26 cellular contexts compared by ENCODE assay signal in the genomic region with DNA sequence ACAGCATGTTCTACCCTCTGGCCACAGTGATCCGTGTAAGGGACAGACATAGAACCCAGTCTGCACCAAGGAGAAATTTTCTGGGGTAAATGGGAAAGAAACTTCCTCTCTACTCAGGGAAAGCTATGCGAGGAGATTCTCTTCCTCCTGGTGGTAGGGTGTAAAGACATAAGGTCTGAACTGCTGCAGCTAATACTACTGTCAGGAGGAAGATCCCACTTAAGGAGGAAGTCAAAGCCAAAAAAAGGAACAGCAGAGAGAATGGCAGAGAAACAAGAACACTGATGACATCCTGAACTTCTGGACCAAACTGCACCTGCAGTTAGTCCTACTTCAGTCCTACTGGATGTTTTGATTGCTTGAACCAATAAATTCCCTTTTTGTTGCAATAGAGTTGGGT. TPM values are rescaled to one million over a fixed set of nuclear protein-coding genes. Genes with fewer than 3 reads are reported as not detected.
A peak's percentile ranks its signal among the peaks of the same experiment; 100 is the strongest.
DNase-seq lines count a peak whose midpoint lies in the region; ATAC-seq and TF ChIP-seq lines count a peak whose summit lies in the region.
"Had no signal": no experiment of that assay in that cellular context is flagged by ENCODE, and none has a peak within 500 bp of the region (broad histone marks: within the 10 kb centered on the region; RNA-seq: fewer than 3 reads in every experiment).

No MANE protein-coding gene starts in this region.

- TF ChIP-seq CTCF in right lobe of liver (IDR thresholded peaks at IDR 0.05) (no peak), upper lobe of right lung (IDR thresholded peaks at IDR 0.05) (no peak), HFFc6 (IDR thresholded peaks at IDR 0.05) (no peak), endodermal cell (conservative IDR thresholded peaks at IDR 0.05) (no peak)

- H3K4me1 Mint-ChIP-seq in HFFc6 (ENCODE audit: low read depth) (peaks cover 4% of the 10 kb centered on the region; the same call in 1 of the 2 replicates), endodermal cell (no peaks in the 10 kb centered on the region)
- H3K4me1 Mint-ChIP-seq: activated naive CD8-positive, alpha-beta T cell treated with anti-CD3 and anti-CD28 coated beads, Interleukin-2, amount 10 ng/mL, durations not matched to agents 7 days and 5 days; CD8-positive, alpha-beta memory T cell; T-cell had no signal

- peaks cover 21% of the 10 kb centered on the region for H3K27me3 Mint-ChIP-seq in HFFc6 (ENCODE audit: insufficient read depth)
- H3K27me3 Mint-ChIP-seq in endodermal cell (ENCODE audit: insufficient read depth): peaks cover 6% of the 10 kb centered on the region

- ATAC-seq in Right ventricle myocardium superior (ENCODE audit: poor library complexity) (peak; percentile 60), right lobe of liver (peak; percentile 8 to 53 (median 30)), upper lobe of right lung (peak; percentile 84), GM18498 (IDR thresholded peaks at IDR 0.05; ENCODE audit: unreplicated experiment) (no peak)
- ATAC-seq: gastrocnemius medialis; natural killer cell treated with Interleukin-12 subunit alpha and Interleukin-12 subunit beta and Interleukin-15 and Interleukin-18, amount 100 ng/mL, for 72 hours; T-cell had no signal

- DNase-seq in Right ventricle myocardium superior (no peak), cardiac septum (ENCODE audit: low spot score) (no peak), SKM-1 treated with dmso at 0.1 percent for 144 hours (lab: John Stamatoyannopoulos, UW; ENCODE audit: unreplicated experiment) (peak; percentile 67), right lobe of liver (no peak), upper lobe of right lung (no peak), HFFc6 (no peak), endodermal cell (no peak)
- DNase-seq: activated CD4-positive, alpha-beta memory T cell treated with anti-CD3 and anti-CD28 coated beads, Interleukin-2, amount 10 ng/mL, durations not matched to agents 7 days and 5 days; activated naive CD8-positive, alpha-beta T cell treated with anti-CD3 and anti-CD28 coated beads, Interleukin-2, amount 10 ng/mL, durations not matched to agents 7 days and 5 days; activated T-cell treated with anti-CD3 and anti-CD28 coated beads, Interleukin-2, amount 50 U/mL, for 48 hours; brain microvascular endothelial cell; CD8-positive, alpha-beta memory T cell; DND-41; gastrocnemius medialis; NCI-H1105; NCI-H748 treated with DMSO at 0.1 percent for 48 hours; stimulated activated CD4-positive, alpha-beta T cell treated with anti-CD3 and anti-CD28 coated beads, Interleukin-12 subunit alpha, Interleukin-12 subunit beta, amount 100 ng/mL, for 4 hours; stimulated activated naive CD4-positive, alpha-beta T cell; T-cell had no signal

- H3K9me3 ChIP-seq in right lobe of liver: no peaks in the 10 kb centered on the region
- no peaks in the 10 kb centered on the region for H3K9me3 ChIP-seq in upper lobe of right lung
- no peaks in the 10 kb centered on the region for H3K9me3 ChIP-seq in endodermal cell (ENCODE audit: control insufficient read depth, low read length)
- H3K9me3 ChIP-seq: gastrocnemius medialis, prostate gland had no signal

- H3K9me3 Mint-ChIP-seq in HFFc6 (no peaks in the 10 kb centered on the region), endodermal cell (no peaks in the 10 kb centered on the region)
- H3K9me3 Mint-ChIP-seq: activated CD4-positive, alpha-beta memory T cell treated with anti-CD3 and anti-CD28 coated beads, Interleukin-2, amount 10 ng/mL, durations not matched to agents 7 days and 5 days; activated naive CD8-positive, alpha-beta T cell treated with anti-CD3 and anti-CD28 coated beads, Interleukin-2, amount 10 ng/mL, durations not matched to agents 7 days and 5 days; CD8-positive, alpha-beta memory T cell; natural killer cell treated with Interleukin-12 subunit alpha and Interleukin-12 subunit beta and Interleukin-15 and Interleukin-18, amount 100 ng/mL, for 72 hours; T-cell had no signal

- TF ChIP-seq POLR2A in right lobe of liver (IDR thresholded peaks at IDR 0.05): peak; percentile 39

- H3K27ac Mint-ChIP-seq in HFFc6: no peak overlapping the region
- no peak overlapping the region for H3K27ac Mint-ChIP-seq in endodermal cell
- H3K27ac Mint-ChIP-seq: activated CD4-positive, alpha-beta memory T cell treated with anti-CD3 and anti-CD28 coated beads, Interleukin-2, amount 10 ng/mL, durations not matched to agents 7 days and 5 days; activated naive CD8-positive, alpha-beta T cell treated with anti-CD3 and anti-CD28 coated beads, Interleukin-2, amount 10 ng/mL, durations not matched to agents 7 days and 5 days; CD8-positive, alpha-beta memory T cell; natural killer cell treated with Interleukin-12 subunit alpha and Interleukin-12 subunit beta and Interleukin-15 and Interleukin-18, amount 100 ng/mL, for 72 hours; T-cell had no signal

- H3K27me3 ChIP-seq in right lobe of liver (no peaks in the 10 kb centered on the region), upper lobe of right lung (no peaks in the 10 kb centered on the region), endodermal cell (ENCODE audit: control insufficient read depth, insufficient read depth, low read length, poor library complexity, severe bottlenecking) (no peaks in the 10 kb centered on the region)
- H3K27me3 ChIP-seq: brain microvascular endothelial cell had no signal

- no peak overlapping the region for H3K9ac ChIP-seq in endodermal cell (ENCODE audit: extremely low read depth, low read length, poor library complexity, severe bottlenecking)

- H3K4me1 ChIP-seq in right lobe of liver (peaks cover 0 to 3% (median 0%) of the 10 kb centered on the region in 4 donors), upper lobe of right lung (no peaks in the 10 kb centered on the region), endodermal cell (ENCODE audit: control insufficient read depth, insufficient read depth, low read length) (no peaks in the 10 kb centered on the region)
- H3K4me1 ChIP-seq: gastrocnemius medialis, prostate gland had no signal

- WGBS in right lobe of liver (ENCODE audit: insufficient coverage, low coverage, low lambda C conversion rate, missing lambda C conversion rate): 44% methylated on average over 2 of the region's 2 CpGs
- WGBS in endodermal cell (ENCODE audit: insufficient coverage in 1 of 2, insufficient read length in 1 of 2), 2 experiments: 75 to 81% methylated on average over 2 of the region's 2 CpGs

- no peaks in the 10 kb centered on the region for H3K36me3 Mint-ChIP-seq in HFFc6 (ENCODE audit: low read depth)
- H3K36me3 Mint-ChIP-seq in endodermal cell (ENCODE audit: low read depth): no peaks in the 10 kb centered on the region
- H3K36me3 Mint-ChIP-seq: activated naive CD8-positive, alpha-beta T cell treated with anti-CD3 and anti-CD28 coated beads, Interleukin-2, amount 10 ng/mL, durations not matched to agents 7 days and 5 days; CD8-positive, alpha-beta memory T cell; natural killer cell treated with Interleukin-12 subunit alpha and Interleukin-12 subunit beta and Interleukin-15 and Interleukin-18, amount 100 ng/mL, for 72 hours; T-cell had no signal

- H3K4me3 ChIP-seq in right lobe of liver (no peak overlapping the region), upper lobe of right lung (no peak overlapping the region), endodermal cell (ENCODE audit: low read length) (no peak overlapping the region)
- H3K4me3 ChIP-seq: gastrocnemius medialis, prostate gland had no signal

- H3K4me3 Mint-ChIP-seq in HFFc6 (no peak overlapping the region), endodermal cell (no peak overlapping the region)
- H3K4me3 Mint-ChIP-seq: activated CD4-positive, alpha-beta memory T cell treated with anti-CD3 and anti-CD28 coated beads, Interleukin-2, amount 10 ng/mL, durations not matched to agents 7 days and 5 days; activated naive CD8-positive, alpha-beta T cell treated with anti-CD3 and anti-CD28 coated beads, Interleukin-2, amount 10 ng/mL, durations not matched to agents 7 days and 5 days; CD8-positive, alpha-beta memory T cell; natural killer cell treated with Interleukin-12 subunit alpha and Interleukin-12 subunit beta and Interleukin-15 and Interleukin-18, amount 100 ng/mL, for 72 hours; T-cell had no signal

- peak overlapping the region in 1 of 3 donors; percentile 40 for H3K27ac ChIP-seq in right lobe of liver
- no peak overlapping the region for H3K27ac ChIP-seq in upper lobe of right lung
- H3K27ac ChIP-seq in endodermal cell (ENCODE audit: low read depth, low read length): no peak overlapping the region
- H3K27ac ChIP-seq: brain microvascular endothelial cell, gastrocnemius medialis, prostate gland had no signal

- H3K36me3 ChIP-seq in right lobe of liver: no peaks in the 10 kb centered on the region
- no peaks in the 10 kb centered on the region for H3K36me3 ChIP-seq in upper lobe of right lung
- H3K36me3 ChIP-seq in endodermal cell (ENCODE audit: control insufficient read depth, insufficient read depth, low read length): no peaks in the 10 kb centered on the region
- H3K36me3 ChIP-seq: brain microvascular endothelial cell, gastrocnemius medialis, prostate gland had no signal

- intact Hi-C loops in Right ventricle myocardium superior (cut with DNase I): no loop called here
- intact Hi-C loops in cardiac septum (cut with DNase I): no loop called here
- intact Hi-C loops in right lobe of liver (cut with DNase I): no loop called here
- intact Hi-C loops in upper lobe of right lung (cut with DNase I): no loop called here

RNA-seq across cellular contexts. Expression of gene TM4SF5, which starts 7.1 kb away (rescaled TPM):
- total RNA-seq in Right ventricle myocardium superior (not detected), cardiac septum (not detected), right lobe of liver (100 to 1,000 TPM in 3 of 6 experiments, 10 to 100 TPM in 3; 67.1 to 215 (median 112) TPM), upper lobe of right lung (not detected), endodermal cell (not detected)
- not detected for total RNA-seq in HFFc6 (2021; fragmentation: NEBNext Ultra II Directional; extraction: Animal tissue kit (Norgen Biotek cat#: 25700))
- polyA plus RNA-seq in endodermal cell (2013, experiment 1 of 2): not detected
- not detected for polyA plus RNA-seq in endodermal cell (2013, experiment 2 of 2)
- total RNA-seq: A673; activated naive CD8-positive, alpha-beta T cell treated with anti-CD3 and anti-CD28 coated beads, Interleukin-2, amount 10 ng/mL, durations not matched to agents 7 days and 5 days; CD8-positive, alpha-beta memory T cell; epithelial cell of proximal tubule; lung microvascular endothelial cell; natural killer cell treated with Interleukin-12 subunit alpha and Interleukin-12 subunit beta and Interleukin-15 and Interleukin-18, amount 100 ng/mL, for 72 hours; prostate gland; T-cell; urinary bladder had no signal
- polyA plus RNA-seq: CD8-positive, alpha-beta memory T cell had no signal

RNA-seq across cellular contexts. Expression of gene VMO1, which starts 21.6 kb away (rescaled TPM):
- total RNA-seq in Right ventricle myocardium superior: 0.62 TPM
- total RNA-seq in cardiac septum: 0.97 TPM
- 10 to 100 TPM in 1 of 6 experiments, 1 to 10 TPM in 5; 3.5 to 12.3 (median 5.2) TPM for total RNA-seq in right lobe of liver
- 5.6 TPM for total RNA-seq in upper lobe of right lung
- total RNA-seq in HFFc6 (2021; fragmentation: NEBNext Ultra II Directional; extraction: Animal tissue kit (Norgen Biotek cat#: 25700)): under 1 TPM in 3 of 6 experiments, not detected in 3; 0.23 to 0.34 (median 0.31) TPM
- 1 to 10 TPM in 1 of 2 donors, under 1 TPM in 1; 0.75 to 1.0 TPM for total RNA-seq in endodermal cell
- polyA plus RNA-seq in endodermal cell (2013, experiment 1 of 2): not detected
- polyA plus RNA-seq in endodermal cell (2013, experiment 2 of 2): 0.99 TPM
- total RNA-seq: activated naive CD8-positive, alpha-beta T cell treated with anti-CD3 and anti-CD28 coated beads, Interleukin-2, amount 10 ng/mL, durations not matched to agents 7 days and 5 days; CD8-positive, alpha-beta memory T cell; epithelial cell of proximal tubule; lung microvascular endothelial cell had no signal
- polyA plus RNA-seq: CD8-positive, alpha-beta memory T cell had no signal

RNA-seq across cellular contexts. Expression of gene GLTPD2, which starts 24.2 kb away (rescaled TPM):
- total RNA-seq in Right ventricle myocardium superior (not detected), cardiac septum (not detected), right lobe of liver (10 to 100 TPM; 20.6 to 97.4 (median 60.9) TPM), upper lobe of right lung (not detected), endodermal cell (1 to 10 TPM in 1 of 2 donors, under 1 TPM in 1; 0.88 to 1.6 TPM)
- total RNA-seq in HFFc6 (2021; fragmentation: NEBNext Ultra II Directional; extraction: Animal tissue kit (Norgen Biotek cat#: 25700)): not detected
- not detected for polyA plus RNA-seq in endodermal cell (2013, experiment 1 of 2)
- not detected for polyA plus RNA-seq in endodermal cell (2013, experiment 2 of 2)
- total RNA-seq: A673; activated CD4-positive, alpha-beta memory T cell treated with anti-CD3 and anti-CD28 coated beads, Interleukin-2, amount 10 ng/mL, durations not matched to agents 7 days and 5 days; activated naive CD8-positive, alpha-beta T cell treated with anti-CD3 and anti-CD28 coated beads, Interleukin-2, amount 10 ng/mL, durations not matched to agents 7 days and 5 days; CD8-positive, alpha-beta memory T cell; epithelial cell of proximal tubule; lung microvascular endothelial cell; prostate gland; T-cell; urinary bladder had no signal
- polyA plus RNA-seq: CD8-positive, alpha-beta memory T cell had no signal

RNA-seq across cellular contexts. Expression of gene CXCL16, which starts 24.9 kb away (rescaled TPM):
- 2.7 TPM for total RNA-seq in Right ventricle myocardium superior
- 3.6 TPM for total RNA-seq in cardiac septum
- total RNA-seq in right lobe of liver: 10 to 100 TPM; 13.3 to 69.6 (median 31.3) TPM
- 169 TPM for total RNA-seq in upper lobe of right lung
- under 1 TPM; 0.31 to 0.92 (median 0.62) TPM for total RNA-seq in HFFc6 (2021; fragmentation: NEBNext Ultra II Directional; extraction: Animal tissue kit (Norgen Biotek cat#: 25700))
- total RNA-seq in endodermal cell: under 1 TPM; 0.60 to 0.73 TPM
- polyA plus RNA-seq in endodermal cell (2013, experiment 1 of 2): 0.28 TPM
- not detected for polyA plus RNA-seq in endodermal cell (2013, experiment 2 of 2)

RNA-seq across cellular contexts. Expression of gene ZMYND15, which starts 25.0 kb away (rescaled TPM):
- not detected for total RNA-seq in Right ventricle myocardium superior
- total RNA-seq in cardiac septum: 0.40 TPM
- total RNA-seq in right lobe of liver: 1 to 10 TPM in 5 of 6 experiments, under 1 TPM in 1; 0.70 to 6.5 (median 1.9) TPM
- total RNA-seq in upper lobe of right lung: 9.6 TPM
- total RNA-seq in HFFc6 (2021; fragmentation: NEBNext Ultra II Directional; extraction: Animal tissue kit (Norgen Biotek cat#: 25700)): not detected
- total RNA-seq in endodermal cell: not detected
- polyA plus RNA-seq in endodermal cell (2013, experiment 1 of 2): not detected
- not detected for polyA plus RNA-seq in endodermal cell (2013, experiment 2 of 2)
- total RNA-seq: gastrocnemius medialis, lung microvascular endothelial cell had no signal
- polyA plus RNA-seq: CD8-positive, alpha-beta memory T cell had no signal

Comparison
In these comparisons a context has a peak if more than half of its experiments do, and no peak if none do; other contexts are left out.
1. RNA of gene TM4SF5, which starts 7.1 kb away (total RNA-seq): 67.1 to 215 TPM in right lobe of liver; not detected in Right ventricle myocardium superior (single experiment), not detected in cardiac septum (single experiment), not detected in upper lobe of right lung (single experiment), not detected in HFFc6 and not detected in endodermal cell; every median in the first group is over 10 times any median in the second.
2. RNA of gene GLTPD2, which starts 24.2 kb away (total RNA-seq): 20.6 to 97.4 TPM in right lobe of liver; 0.88 to 1.6 TPM in endodermal cell, not detected in cardiac septum (single experiment), not detected in Right ventricle myocardium superior (single experiment), not detected in upper lobe of right lung (single experiment) and not detected in HFFc6; every median in the first group is over 4 times any median in the second.